Comparison of ENCODE assay signal across 4 cellular contexts in genomic region chr3:3701949-3702348, GRCh38.
"Had no signal": no experiment of that assay in that cellular context is flagged by ENCODE, and none has a peak within 500 bp of the region (broad histone marks: within the 10 kb centered on the region; RNA-seq: fewer than 3 reads in every experiment).

No MANE protein-coding gene starts in this region.

- DNase-seq: IMR-90 had no signal

- H3K27ac Mint-ChIP-seq: IgD-negative memory B cell had no signal

- H3K27me3 Mint-ChIP-seq: IgD-negative memory B cell had no signal

- H3K27ac ChIP-seq: HL-60 had no signal

- H3K36me3 Mint-ChIP-seq: IgD-negative memory B cell had no signal

- H3K4me1 Mint-ChIP-seq: IgD-negative memory B cell had no signal

- H3K4me3 ChIP-seq: K562 had no signal

- H3K4me3 Mint-ChIP-seq: IgD-negative memory B cell had no signal
